15 cellular contexts compared by ENCODE assay signal in the genomic region with DNA sequence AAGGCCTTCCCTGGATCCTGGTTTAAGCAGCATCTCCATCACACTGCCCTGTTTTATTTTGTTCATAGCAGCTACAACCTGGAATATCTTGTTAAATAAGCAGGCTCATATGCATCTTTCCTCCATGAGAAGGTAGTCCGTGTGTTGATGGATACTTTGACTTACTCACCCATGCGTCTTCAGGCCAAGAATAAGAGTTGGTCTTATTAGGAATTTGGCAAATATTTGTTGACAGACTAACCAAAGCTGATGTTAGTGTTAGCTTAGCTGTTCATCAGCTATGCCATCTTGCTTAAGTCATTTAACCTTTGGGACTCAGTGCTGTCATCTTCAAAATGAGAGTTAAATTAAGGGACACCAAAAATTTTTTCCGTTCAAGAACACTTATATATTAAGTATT. TPM values are rescaled to one million over a fixed set of nuclear protein-coding genes. Genes with fewer than 3 reads are reported as not detected.
DNase-seq lines count a peak whose midpoint lies in the region; TF ChIP-seq lines count a peak whose summit lies in the region.
"Had no signal": no experiment of that assay in that cellular context is flagged by ENCODE, and none has a peak within 500 bp of the region (broad histone marks: within the 10 kb centered on the region; RNA-seq: fewer than 3 reads in every experiment).

No MANE protein-coding gene starts in this region.

- intact Hi-C loops in activated CD4-positive, alpha-beta T cell treated with anti-CD3 and anti-CD28 coated beads, Interleukin-2, amount 10 ng/mL, durations not matched to agents 24 days and 14 days (cut with micrococcal nuclease) = no loop called here

- H3K27ac ChIP-seq in right atrium auricular region (no peak overlapping the region), MM.1S (ENCODE audit: low read length) (no peak overlapping the region)
- H3K27ac ChIP-seq: BLaER1 treated with 17β-estradiol and CSF1 and Interleukin-3, amounts not matched to agents 10 nM and 100 nM; HL-60 had no signal

- H2AFZ ChIP-seq in MM.1S (ENCODE audit: low read length) = no peak overlapping the region

- H3K9me3 Mint-ChIP-seq in activated naive CD8-positive, alpha-beta T cell (ENCODE audit: low read depth) = no peaks in the 10 kb centered on the region
- H3K9me3 Mint-ChIP-seq in activated naive CD8-positive, alpha-beta T cell treated with anti-CD3 and anti-CD28 coated beads for 36 hours = no peaks in the 10 kb centered on the region
- H3K9me3 Mint-ChIP-seq in activated CD4-positive, alpha-beta T cell treated with anti-CD3 and anti-CD28 coated beads, Interleukin-2, amount 10 ng/mL, durations not matched to agents 24 days and 14 days = no peaks in the 10 kb centered on the region
- H3K9me3 Mint-ChIP-seq: CD4-positive, CD25-positive, alpha-beta regulatory T cell had no signal

- H3K36me3 ChIP-seq in right atrium auricular region = peaks cover 42% of the 10 kb centered on the region
- no peaks in the 10 kb centered on the region for H3K36me3 ChIP-seq in MM.1S (replicated peaks; ENCODE audit: insufficient read depth, low read length)

- no peak for DNase-seq in activated naive CD8-positive, alpha-beta T cell treated with anti-CD3 and anti-CD28 coated beads for 36 hours
- DNase-seq in M059J (ENCODE audit: low read depth) (peak; percentile 7), astrocyte of the hippocampus (ENCODE audit: low read depth, low spot score) (peak; percentile 30), iris pigment epithelial cell (ENCODE audit: low read depth) (peak; percentile 13), right atrium auricular region (ENCODE audit: low spot score) (no peak), MM.1S (no peak)
- no peak for DNase-seq in activated CD4-positive, alpha-beta T cell treated with anti-CD3 and anti-CD28 coated beads, Interleukin-2, amount 10 ng/mL, durations not matched to agents 24 days and 14 days
- DNase-seq: 8988T; ACHN; CD4-positive, CD25-positive, alpha-beta regulatory T cell; DMS53; H7 had no signal

- no peaks in the 10 kb centered on the region for H3K27me3 Mint-ChIP-seq in activated naive CD8-positive, alpha-beta T cell
- H3K27me3 Mint-ChIP-seq in activated naive CD8-positive, alpha-beta T cell treated with anti-CD3 and anti-CD28 coated beads for 36 hours = no peaks in the 10 kb centered on the region
- H3K27me3 Mint-ChIP-seq in activated CD4-positive, alpha-beta T cell treated with anti-CD3 and anti-CD28 coated beads, Interleukin-2, amount 10 ng/mL, durations not matched to agents 24 days and 14 days = no peaks in the 10 kb centered on the region
- H3K27me3 Mint-ChIP-seq: CD4-positive, CD25-positive, alpha-beta regulatory T cell had no signal

- TF ChIP-seq CTCF in right atrium auricular region (IDR thresholded peaks at IDR 0.05) = no peak
- no peak for TF ChIP-seq CTCF in MM.1S (IDR thresholded peaks at IDR 0.05; ENCODE audit: low read length)

- H3K4me1 Mint-ChIP-seq in activated naive CD8-positive, alpha-beta T cell (ENCODE audit: low read depth) = no peaks in the 10 kb centered on the region
- H3K4me1 Mint-ChIP-seq in activated naive CD8-positive, alpha-beta T cell treated with anti-CD3 and anti-CD28 coated beads for 36 hours = peaks cover 20% of the 10 kb centered on the region
- H3K4me1 Mint-ChIP-seq in activated CD4-positive, alpha-beta T cell treated with anti-CD3 and anti-CD28 coated beads, Interleukin-2, amount 10 ng/mL, durations not matched to agents 24 days and 14 days = peaks cover 17% of the 10 kb centered on the region

- no peaks in the 10 kb centered on the region for H3K9me2 ChIP-seq in MM.1S (replicated peaks; ENCODE audit: insufficient read depth, low read length)

- no peaks in the 10 kb centered on the region for H3K27me3 ChIP-seq in right atrium auricular region
- no peaks in the 10 kb centered on the region for H3K27me3 ChIP-seq in MM.1S (replicated peaks; ENCODE audit: insufficient read depth, low read length)
- H3K27me3 ChIP-seq: BLaER1 treated with 17β-estradiol and CSF1 and Interleukin-3, amounts not matched to agents 10 nM and 100 nM had no signal

- H3K9me3 ChIP-seq in right atrium auricular region = no peaks in the 10 kb centered on the region
- no peaks in the 10 kb centered on the region for H3K9me3 ChIP-seq in MM.1S (replicated peaks; ENCODE audit: insufficient read depth, low read length)
- H3K9me3 ChIP-seq: BLaER1 treated with 17β-estradiol and CSF1 and Interleukin-3, amounts not matched to agents 10 nM and 100 nM had no signal

- no peak overlapping the region for H3K4me2 ChIP-seq in MM.1S (ENCODE audit: low read depth, low read length)
- H3K4me2 ChIP-seq: BLaER1 treated with 17β-estradiol and CSF1 and Interleukin-3, amounts not matched to agents 10 nM and 100 nM had no signal

- no peaks in the 10 kb centered on the region for H3F3A ChIP-seq in MM.1S (ENCODE audit: insufficient read depth, low read length)

- no peak overlapping the region for H3K4me3 Mint-ChIP-seq in activated naive CD8-positive, alpha-beta T cell
- no peak overlapping the region for H3K4me3 Mint-ChIP-seq in activated naive CD8-positive, alpha-beta T cell treated with anti-CD3 and anti-CD28 coated beads for 36 hours
- no peak overlapping the region for H3K4me3 Mint-ChIP-seq in activated CD4-positive, alpha-beta T cell treated with anti-CD3 and anti-CD28 coated beads, Interleukin-2, amount 10 ng/mL, durations not matched to agents 24 days and 14 days
- H3K4me3 Mint-ChIP-seq: CD4-positive, CD25-positive, alpha-beta regulatory T cell had no signal

- H3K79me2 ChIP-seq in MM.1S (ENCODE audit: low read length) = no peaks in the 10 kb centered on the region

- no peak overlapping the region for H3K9ac ChIP-seq in MM.1S (ENCODE audit: low read length)
- H3K9ac ChIP-seq: BLaER1 treated with 17β-estradiol and CSF1 and Interleukin-3, amounts not matched to agents 10 nM and 100 nM had no signal

- H3K27ac Mint-ChIP-seq in activated naive CD8-positive, alpha-beta T cell = peak overlapping the region; percentile 17
- H3K27ac Mint-ChIP-seq in activated naive CD8-positive, alpha-beta T cell treated with anti-CD3 and anti-CD28 coated beads for 36 hours = no peak overlapping the region
- no peak overlapping the region for H3K27ac Mint-ChIP-seq in activated CD4-positive, alpha-beta T cell treated with anti-CD3 and anti-CD28 coated beads, Interleukin-2, amount 10 ng/mL, durations not matched to agents 24 days and 14 days

- H3K4me3 ChIP-seq in right atrium auricular region = no peak overlapping the region
- H3K4me3 ChIP-seq in MM.1S (ENCODE audit: low read length) = no peak overlapping the region
- H3K4me3 ChIP-seq: BLaER1 treated with 17β-estradiol and CSF1 and Interleukin-3, amounts not matched to agents 10 nM and 100 nM had no signal

- H3K36me3 Mint-ChIP-seq in activated naive CD8-positive, alpha-beta T cell = peaks cover 13% of the 10 kb centered on the region
- peaks cover 41% of the 10 kb centered on the region for H3K36me3 Mint-ChIP-seq in activated naive CD8-positive, alpha-beta T cell treated with anti-CD3 and anti-CD28 coated beads for 36 hours
- H3K36me3 Mint-ChIP-seq in activated CD4-positive, alpha-beta T cell treated with anti-CD3 and anti-CD28 coated beads, Interleukin-2, amount 10 ng/mL, durations not matched to agents 24 days and 14 days (ENCODE audit: low read depth) = peaks cover 66% of the 10 kb centered on the region

- no peaks in the 10 kb centered on the region for H4K20me1 ChIP-seq in MM.1S (ENCODE audit: insufficient read depth, low read length)

- H3K4me1 ChIP-seq in right atrium auricular region (no peaks in the 10 kb centered on the region), MM.1S (ENCODE audit: low read length) (no peaks in the 10 kb centered on the region)

RNA-seq across cellular contexts. Expression of a gene that starts 59.2 kb away (rescaled TPM):
- 10 to 100 TPM; 15.7 TPM for total RNA-seq in activated naive CD8-positive, alpha-beta T cell treated with anti-CD3 and anti-CD28 coated beads for 36 hours
- total RNA-seq in M059J (2014; rRNA removed; shearing (Covaris generic)) = 9.4 and 10.1 TPM in 2 replicates
- total RNA-seq in right atrium auricular region = 1 to 10 TPM; 1.6 to 1.7 TPM
- total RNA-seq in activated CD4-positive, alpha-beta T cell treated with anti-CD3 and anti-CD28 coated beads, Interleukin-2, amount 10 ng/mL, durations not matched to agents 24 days and 14 days = 16.0 and 17.2 TPM in 2 replicates

RNA-seq across cellular contexts. Expression of a gene that starts 59.4 kb away (rescaled TPM):
- 10 to 100 TPM; 18.6 to 19.6 TPM for total RNA-seq in activated naive CD8-positive, alpha-beta T cell treated with anti-CD3 and anti-CD28 coated beads for 36 hours
- total RNA-seq in M059J (2014; rRNA removed; shearing (Covaris generic)) = 4.4 and 12.2 TPM in 2 replicates
- total RNA-seq in right atrium auricular region = 1 to 10 TPM; 3.1 to 3.7 TPM
- 24.3 and 25.5 TPM in 2 replicates for total RNA-seq in activated CD4-positive, alpha-beta T cell treated with anti-CD3 and anti-CD28 coated beads, Interleukin-2, amount 10 ng/mL, durations not matched to agents 24 days and 14 days

Comparison
In these comparisons a context has a peak if more than half of its experiments do, and no peak if none do; other contexts are left out.
1. DNase-seq: peak in M059J (single experiment), astrocyte of the hippocampus (single experiment) and iris pigment epithelial cell (single experiment); none in activated naive CD8-positive, alpha-beta T cell treated with anti-CD3 and anti-CD28 coated beads for 36 hours (single experiment), right atrium auricular region (single experiment), MM.1S (single experiment) and activated CD4-positive, alpha-beta T cell treated with anti-CD3 and anti-CD28 coated beads, Interleukin-2, amount 10 ng/mL, durations not matched to agents 24 days and 14 days (single experiment).